In genomic region chr5:30804739-30805313, GRCh38 we compare ENCODE assay signal across 17 cellular contexts.
DNase-seq lines count a peak whose midpoint lies in the region; ATAC-seq and TF ChIP-seq lines count a peak whose summit lies in the region.
"Had no signal": no experiment of that assay in that cellular context is flagged by ENCODE, and none has a peak within 500 bp of the region (broad histone marks: within the 10 kb centered on the region; RNA-seq: fewer than 3 reads in every experiment).

No MANE protein-coding gene starts in this region.

- H3K27me3 Mint-ChIP-seq in endodermal cell (ENCODE audit: insufficient read depth), result no peaks in the 10 kb centered on the region
- no peaks in the 10 kb centered on the region for H3K27me3 Mint-ChIP-seq in CD4-positive, alpha-beta memory T cell
- H3K27me3 Mint-ChIP-seq: activated CD4-positive, alpha-beta memory T cell treated with anti-CD3 and anti-CD28 coated beads for 36 hours; activated T-helper 17 cell treated with anti-CD3 and anti-CD28 coated beads, Interleukin-2, amount 50 U/mL, for 72 hours had no signal

- H3K9ac ChIP-seq in endodermal cell (ENCODE audit: extremely low read depth, low read length, poor library complexity, severe bottlenecking), result no peak overlapping the region

- H3K4me1 Mint-ChIP-seq in endodermal cell, result peaks cover 1% of the 10 kb centered on the region
- H3K4me1 Mint-ChIP-seq in CD4-positive, alpha-beta memory T cell, result no peaks in the 10 kb centered on the region
- H3K4me1 Mint-ChIP-seq: activated T-helper 17 cell treated with anti-CD3 and anti-CD28 coated beads, Interleukin-2, amount 50 U/mL, for 72 hours had no signal

- H3K4me3 Mint-ChIP-seq in endodermal cell, result no peak overlapping the region
- no peak overlapping the region for H3K4me3 Mint-ChIP-seq in CD4-positive, alpha-beta memory T cell
- H3K4me3 Mint-ChIP-seq: activated CD4-positive, alpha-beta memory T cell treated with anti-CD3 and anti-CD28 coated beads for 36 hours; activated T-helper 17 cell treated with anti-CD3 and anti-CD28 coated beads, Interleukin-2, amount 50 U/mL, for 72 hours had no signal

- H3K9me3 ChIP-seq in BE2C (no peaks in the 10 kb centered on the region), endodermal cell (ENCODE audit: control insufficient read depth, low read length) (no peaks in the 10 kb centered on the region)
- no peaks in the 10 kb centered on the region for H3K9me3 ChIP-seq in CD4-positive, alpha-beta memory T cell (ENCODE audit: control insufficient read depth in 1 of 2, low read length in 2 of 2)

- peak; percentile 27 for DNase-seq in BE2C
- DNase-seq in NCI-H69 (lab: John Stamatoyannopoulos, UW), result peak; percentile 51
- peak; percentile 43 for DNase-seq in endodermal cell
- no peak for DNase-seq in kidney epithelial cell (ENCODE audit: low read depth)
- no peak for DNase-seq in CD4-positive, alpha-beta memory T cell
- no peak for DNase-seq in midbrain (lab: John Stamatoyannopoulos, UW)
- DNase-seq: activated CD4-positive, alpha-beta memory T cell treated with anti-CD3 and anti-CD28 coated beads for 36 hours; AML-193; DMS53; NCI-H1105; NCI-H510A; retina; stimulated activated CD4-positive, alpha-beta T cell treated with anti-CD3 and anti-CD28 coated beads, Interleukin-2, amount 100 ng/mL, for 24 hours had no signal

- peaks cover 16% of the 10 kb centered on the region for H3K4me1 ChIP-seq in BE2C
- no peaks in the 10 kb centered on the region for H3K4me1 ChIP-seq in endodermal cell (ENCODE audit: control insufficient read depth, insufficient read depth, low read length)
- H3K4me1 ChIP-seq in CD4-positive, alpha-beta memory T cell (ENCODE audit: insufficient read depth, low read length), result no peaks in the 10 kb centered on the region

- no peaks in the 10 kb centered on the region for H3K36me3 Mint-ChIP-seq in endodermal cell (ENCODE audit: low read depth)
- no peaks in the 10 kb centered on the region for H3K36me3 Mint-ChIP-seq in CD4-positive, alpha-beta memory T cell
- H3K36me3 Mint-ChIP-seq: activated CD4-positive, alpha-beta memory T cell treated with anti-CD3 and anti-CD28 coated beads for 36 hours had no signal

- whole genome bisulfite sequencing in endodermal cell (ENCODE audit: insufficient coverage in 1 of 2, insufficient read length in 1 of 2), 2 experiments, result 87 to 89% methylated on average over 5 to 6 of the region's 6 CpGs

- TF ChIP-seq CTCF in BE2C (IDR thresholded peaks at IDR 0.05; ENCODE audit: low read depth, low read length) (peak; percentile 58), endodermal cell (conservative IDR thresholded peaks at IDR 0.05) (peak; percentile 66), kidney epithelial cell (IDR thresholded peaks at IDR 0.05; ENCODE audit: insufficient read depth, low read length, poor library complexity, severe bottlenecking) (peak; percentile 36)

- CTCF ChIA-PET in CD4-positive, alpha-beta memory T cell (lab: Charles Lee; ENCODE audit: partially characterized antibody), result no interaction called here

- H3K36me3 ChIP-seq in BE2C (no peaks in the 10 kb centered on the region), endodermal cell (ENCODE audit: control insufficient read depth, insufficient read depth, low read length) (no peaks in the 10 kb centered on the region), kidney epithelial cell (ENCODE audit: control insufficient read depth, insufficient read depth, low read length) (no peaks in the 10 kb centered on the region)
- no peaks in the 10 kb centered on the region for H3K36me3 ChIP-seq in CD4-positive, alpha-beta memory T cell (ENCODE audit: insufficient read depth, low read length)

- H3K27me3 ChIP-seq in BE2C (no peaks in the 10 kb centered on the region), endodermal cell (ENCODE audit: control insufficient read depth, insufficient read depth, low read length, poor library complexity, severe bottlenecking) (no peaks in the 10 kb centered on the region), kidney epithelial cell (ENCODE audit: control insufficient read depth, insufficient read depth, low read length) (no peaks in the 10 kb centered on the region)
- no peaks in the 10 kb centered on the region for H3K27me3 ChIP-seq in CD4-positive, alpha-beta memory T cell (ENCODE audit: insufficient read depth, low read length)

- no peak overlapping the region for H3K27ac Mint-ChIP-seq in endodermal cell
- no peak overlapping the region for H3K27ac Mint-ChIP-seq in CD4-positive, alpha-beta memory T cell
- H3K27ac Mint-ChIP-seq: activated CD4-positive, alpha-beta memory T cell treated with anti-CD3 and anti-CD28 coated beads for 36 hours; activated T-helper 17 cell treated with anti-CD3 and anti-CD28 coated beads, Interleukin-2, amount 50 U/mL, for 72 hours had no signal

- no peak overlapping the region for H3K27ac ChIP-seq in endodermal cell (ENCODE audit: low read depth, low read length)
- H3K27ac ChIP-seq in CD4-positive, alpha-beta memory T cell (ENCODE audit: low read depth, low read length), result no peak overlapping the region

- ATAC-seq in GM21786 (IDR thresholded peaks at IDR 0.05; ENCODE audit: unreplicated experiment) (no peak), HG03469 (IDR thresholded peaks at IDR 0.05; ENCODE audit: unreplicated experiment) (no peak)
- ATAC-seq: activated T-helper 17 cell treated with anti-CD3 and anti-CD28 coated beads, Interleukin-2, amount 50 U/mL, for 72 hours; Panc1 had no signal

- H3K4me3 ChIP-seq in BE2C (ENCODE audit: low read depth, low read length), result no peak overlapping the region
- no peak overlapping the region for H3K4me3 ChIP-seq in endodermal cell (ENCODE audit: low read length)
- H3K4me3 ChIP-seq in kidney epithelial cell (ENCODE audit: low read depth, low read length), result no peak overlapping the region
- no peak overlapping the region for H3K4me3 ChIP-seq in CD4-positive, alpha-beta memory T cell (ENCODE audit: low read length in 2 of 2)

- POLR2A ChIA-PET in CD4-positive, alpha-beta memory T cell (lab: Charles Lee; ENCODE audit: partially characterized antibody), result no interaction called here

- H3K9me3 Mint-ChIP-seq in endodermal cell, result no peaks in the 10 kb centered on the region
- H3K9me3 Mint-ChIP-seq in CD4-positive, alpha-beta memory T cell, result peaks cover 0 to 21% (median 13%) of the 10 kb centered on the region in 8 donors

- intact Hi-C loops in CD4-positive, alpha-beta memory T cell (cut with micrococcal nuclease), result no loop called here

Comparison
In these comparisons a context has a peak if more than half of its experiments do, and no peak if none do; other contexts are left out.
1. DNase-seq: peak in BE2C (single experiment), NCI-H69 (single experiment) and endodermal cell (single experiment); none in kidney epithelial cell (single experiment), CD4-positive, alpha-beta memory T cell (0 of 5) and midbrain (single experiment).
2. Peak in every context shown above with its lines, with median percentiles within 50 percentile points of each other: CTCF ChIP-seq.